Comparison of ENCODE assay signal across 9 cellular contexts in the genomic region with DNA sequence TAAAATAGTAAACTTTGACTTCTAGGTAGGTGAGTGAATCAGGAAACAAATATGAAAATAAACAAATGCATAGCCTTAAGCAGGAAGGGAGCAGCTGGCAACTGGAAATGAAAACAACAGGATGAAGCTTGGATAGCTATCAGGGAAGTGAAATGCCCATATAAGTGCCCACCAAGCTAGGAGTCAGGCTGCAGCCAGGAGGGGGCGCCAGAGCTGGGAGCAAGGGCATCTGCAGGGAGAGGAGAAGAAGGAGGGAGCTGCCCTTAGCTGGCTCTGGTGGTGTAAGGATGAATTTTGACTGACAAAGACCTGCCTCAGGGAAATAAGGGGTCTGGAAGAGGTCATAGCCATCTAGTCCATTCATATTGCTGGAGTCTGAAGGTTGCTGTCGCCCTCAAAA.
DNase-seq lines count a peak whose midpoint lies in the region; ATAC-seq and TF ChIP-seq lines count a peak whose summit lies in the region.
"Had no signal": no experiment of that assay in that cellular context is flagged by ENCODE, and none has a peak within 500 bp of the region (broad histone marks: within the 10 kb centered on the region; RNA-seq: fewer than 3 reads in every experiment).

No MANE protein-coding gene starts in this region.

- no peaks in the 10 kb centered on the region for H3K27me3 ChIP-seq in stomach
- H3K27me3 ChIP-seq: pancreas had no signal

- no peak for TF ChIP-seq EP300 in stomach (IDR thresholded peaks at IDR 0.05)

- no peak overlapping the region for H3K4me3 ChIP-seq in stomach
- H3K4me3 ChIP-seq: pancreas had no signal

- TF ChIP-seq CTCF in stomach (IDR thresholded peaks at IDR 0.05) = no peak

- H3K4me1 ChIP-seq in stomach = no peaks in the 10 kb centered on the region
- H3K4me1 ChIP-seq: pancreas had no signal

- intact Hi-C loops in stomach (cut with DNase I; ENCODE audit: low total_unique reads) = no loop called here

- H3K27ac ChIP-seq in stomach = no peak overlapping the region
- H3K27ac ChIP-seq: pancreas had no signal

- H3K36me3 ChIP-seq in stomach = no peaks in the 10 kb centered on the region
- H3K36me3 ChIP-seq: pancreas had no signal

- no peaks in the 10 kb centered on the region for H3K9me3 ChIP-seq in stomach
- H3K9me3 ChIP-seq: pancreas had no signal

- DNase-seq in stimulated activated CD4-positive, alpha-beta T cell treated with anti-CD3 and anti-CD28 coated beads, Interleukin-1b, Interleukin-23, amount 100 ng/mL, for 48 hours = peak; percentile 4
- no peak for DNase-seq in stimulated activated CD4-positive, alpha-beta T cell treated with anti-CD3 and anti-CD28 coated beads, Interleukin-4, amount 100 ng/mL, for 4 hours
- peak; percentile 1 for DNase-seq in SHP77 treated with DMSO at 0.1 percent for 48 hours (lab: John Stamatoyannopoulos, UW)
- DNase-seq in iPS-NIHi11 (ENCODE audit: low spot score) = peak; percentile 72
- no peak for DNase-seq in stomach
- DNase-seq in NCI-H2107 treated with DMSO at 0.1 percent for 48 hours (lab: John Stamatoyannopoulos, UW; ENCODE audit: unreplicated experiment) = no peak

- TF ChIP-seq POLR2A in stomach (IDR thresholded peaks at IDR 0.05) = no peak
- TF ChIP-seq POLR2A in GM18505 (IDR thresholded peaks at IDR 0.05; ENCODE audit: borderline replicate concordance, extremely low read depth, insufficient read depth, insufficient read length) = no peak

- 49 to 55% (median 51%) methylated on average over 2 of the region's 2 CpGs for WGBS in stomach, 5 donors

- ATAC-seq in HG03025 (IDR thresholded peaks at IDR 0.05; ENCODE audit: low FRiP score, unreplicated experiment) = peak; percentile 70
- ATAC-seq in GM18505 (IDR thresholded peaks at IDR 0.05; ENCODE audit: unreplicated experiment) = no peak

Comparison
In these comparisons a context has a peak if more than half of its experiments do, and no peak if none do; other contexts are left out.
1. DNase-seq: peak in stimulated activated CD4-positive, alpha-beta T cell treated with anti-CD3 and anti-CD28 coated beads, Interleukin-1b, Interleukin-23, amount 100 ng/mL, for 48 hours (single experiment), SHP77 treated with DMSO at 0.1 percent for 48 hours (single experiment) and iPS-NIHi11 (single experiment); none in stimulated activated CD4-positive, alpha-beta T cell treated with anti-CD3 and anti-CD28 coated beads, Interleukin-4, amount 100 ng/mL, for 4 hours (0 of 2), stomach (single experiment) and NCI-H2107 treated with DMSO at 0.1 percent for 48 hours (single experiment).